In the genomic region with DNA sequence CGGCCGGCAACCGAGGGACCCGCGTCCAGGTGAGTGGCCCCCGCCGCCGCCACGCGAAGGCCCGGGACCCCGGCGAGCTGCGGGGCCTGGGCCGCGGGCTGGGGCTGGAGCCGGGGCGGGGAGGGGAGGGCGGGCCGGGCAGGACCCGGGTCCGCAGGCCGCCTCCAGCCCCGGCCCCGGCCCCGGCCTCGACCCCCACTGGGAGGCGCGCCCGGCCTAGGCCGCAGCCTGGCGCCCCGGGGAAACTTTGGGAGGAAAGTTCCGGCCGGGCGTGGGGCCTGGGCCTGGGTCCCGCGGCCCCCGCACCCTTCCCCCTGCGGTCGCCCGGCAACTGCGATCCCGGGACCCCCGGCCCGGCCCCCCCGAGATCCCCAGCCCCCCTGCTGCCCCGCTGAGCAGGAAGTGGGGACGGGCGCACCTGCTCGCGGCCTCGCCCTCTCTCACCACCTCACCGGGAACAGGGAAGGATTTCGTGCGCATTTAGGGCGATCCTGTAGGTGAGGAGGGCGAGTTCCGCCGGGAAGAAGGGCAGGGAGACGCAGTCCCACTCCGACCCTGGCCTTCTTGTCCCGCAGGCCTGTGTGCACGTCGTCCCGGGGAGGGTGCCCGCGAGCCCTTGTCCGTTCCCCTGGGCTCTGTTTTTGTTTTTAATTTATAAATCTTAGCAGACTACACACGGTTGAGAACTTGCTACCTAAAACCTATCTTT, we compare ENCODE assay signal across 1 cellular context.
TF ChIP-seq lines count a peak whose summit lies in the region.

No MANE protein-coding gene starts in this region.

TF ChIP-seq in SK-N-SH, 30 proteins besides CTCF, POLR2A, EP300 and RAD21 (continued from another document):
- TF ChIP-seq REST (IDR thresholded peaks at IDR 0.05; ENCODE audit: low read depth, low read length), result no peak
- no peak for TF ChIP-seq MXI1 (IDR thresholded peaks at IDR 0.05; ENCODE audit: low read depth, low read length)
- TF ChIP-seq FOSL2 (IDR thresholded peaks at IDR 0.05; ENCODE audit: borderline replicate concordance, low read depth), result no peak
- no peak for TF ChIP-seq JUND (IDR thresholded peaks at IDR 0.05)
- TF ChIP-seq TEAD4 (IDR thresholded peaks at IDR 0.05; ENCODE audit: borderline replicate concordance, insufficient read depth), result no peak
